15 cellular contexts compared by ENCODE assay signal in the genomic region with DNA sequence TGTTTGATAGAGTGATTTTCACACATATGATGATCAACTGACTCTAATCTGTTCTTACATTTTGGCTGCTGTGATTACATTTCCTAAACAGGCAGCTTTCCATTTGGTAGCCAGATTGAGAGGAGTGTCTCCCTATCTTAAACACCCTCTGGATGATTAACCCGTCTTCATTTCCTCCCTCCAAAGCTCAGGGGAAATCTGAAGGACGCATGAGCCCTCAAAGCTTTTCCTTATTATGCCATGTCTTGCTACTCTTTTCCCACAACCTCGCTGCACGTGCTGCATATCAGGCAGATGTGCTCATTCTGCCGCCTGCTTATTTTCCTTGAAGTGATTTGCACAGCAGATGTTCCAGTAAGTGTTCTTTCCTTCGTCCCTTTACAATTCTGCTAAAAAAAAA.
"Had no signal": no experiment of that assay in that cellular context is flagged by ENCODE, and none has a peak within 500 bp of the region (broad histone marks: within the 10 kb centered on the region; RNA-seq: fewer than 3 reads in every experiment).

No MANE protein-coding gene starts in this region.

- ATAC-seq: activated CD8-positive, alpha-beta memory T cell treated with anti-CD3 and anti-CD28 coated beads, Interleukin-2, amount 10 ng/mL, durations not matched to agents 7 days and 5 days; natural killer cell had no signal

- H3K9me3 ChIP-seq: tibial artery, uterus had no signal

- H3K4me3 ChIP-seq: tibial artery, uterus had no signal

- H3K4me3 Mint-ChIP-seq: activated B cell treated with CpG ODN at 0.5 μM for 24 hours; activated CD4-positive, alpha-beta memory T cell treated with anti-CD3 and anti-CD28 coated beads, Interleukin-2, amount 10 ng/mL, durations not matched to agents 7 days and 5 days; activated CD8-positive, alpha-beta memory T cell treated with anti-CD3 and anti-CD28 coated beads, Interleukin-2, amount 10 ng/mL, durations not matched to agents 7 days and 5 days; activated naive CD8-positive, alpha-beta T cell; natural killer cell had no signal

- DNase-seq: activated B cell treated with CpG ODN at 0.5 μM for 24 hours; activated CD4-positive, alpha-beta memory T cell treated with anti-CD3 and anti-CD28 coated beads, Interleukin-2, amount 10 ng/mL, durations not matched to agents 7 days and 5 days; activated CD4-positive, alpha-beta T cell treated with anti-CD3 and anti-CD28 coated beads for 4 hours; activated CD8-positive, alpha-beta memory T cell treated with anti-CD3 and anti-CD28 coated beads, Interleukin-2, amount 10 ng/mL, durations not matched to agents 7 days and 5 days; amygdala; dermis blood vessel endothelial cell; effector memory CD4-positive, alpha-beta T cell; natural killer cell; nucleus accumbens; posterior cingulate gyrus; stimulated activated CD8-positive, alpha-beta memory T cell treated with anti-CD3 and anti-CD28 coated beads, Interleukin-4, amount 100 ng/mL, for 48 hours; stimulated activated naive CD4-positive, alpha-beta T cell treated with Interleukin-2 at 50 U/mL for 16 hours; tibial artery; uterus had no signal

- H3K27ac ChIP-seq: tibial artery, uterus had no signal

- H3K36me3 Mint-ChIP-seq: activated CD8-positive, alpha-beta memory T cell treated with anti-CD3 and anti-CD28 coated beads, Interleukin-2, amount 10 ng/mL, durations not matched to agents 7 days and 5 days; activated naive CD8-positive, alpha-beta T cell; natural killer cell had no signal

- H3K36me3 ChIP-seq: tibial artery, uterus had no signal

- H3K27ac Mint-ChIP-seq: activated B cell treated with CpG ODN at 0.5 μM for 24 hours; activated CD4-positive, alpha-beta memory T cell treated with anti-CD3 and anti-CD28 coated beads, Interleukin-2, amount 10 ng/mL, durations not matched to agents 7 days and 5 days; activated CD8-positive, alpha-beta memory T cell treated with anti-CD3 and anti-CD28 coated beads, Interleukin-2, amount 10 ng/mL, durations not matched to agents 7 days and 5 days; activated naive CD8-positive, alpha-beta T cell; natural killer cell had no signal

- H3K27me3 Mint-ChIP-seq: activated B cell treated with CpG ODN at 0.5 μM for 24 hours; activated CD4-positive, alpha-beta memory T cell treated with anti-CD3 and anti-CD28 coated beads, Interleukin-2, amount 10 ng/mL, durations not matched to agents 7 days and 5 days; activated CD8-positive, alpha-beta memory T cell treated with anti-CD3 and anti-CD28 coated beads, Interleukin-2, amount 10 ng/mL, durations not matched to agents 7 days and 5 days; activated naive CD8-positive, alpha-beta T cell had no signal

- H3K4me1 Mint-ChIP-seq: activated B cell treated with CpG ODN at 0.5 μM for 24 hours; activated CD4-positive, alpha-beta memory T cell treated with anti-CD3 and anti-CD28 coated beads, Interleukin-2, amount 10 ng/mL, durations not matched to agents 7 days and 5 days; activated CD8-positive, alpha-beta memory T cell treated with anti-CD3 and anti-CD28 coated beads, Interleukin-2, amount 10 ng/mL, durations not matched to agents 7 days and 5 days; natural killer cell had no signal

- H3K27me3 ChIP-seq: tibial artery, uterus had no signal

- H3K4me1 ChIP-seq: tibial artery, uterus had no signal
